ENCODE assay signal across 9 cellular contexts in the genomic region with DNA sequence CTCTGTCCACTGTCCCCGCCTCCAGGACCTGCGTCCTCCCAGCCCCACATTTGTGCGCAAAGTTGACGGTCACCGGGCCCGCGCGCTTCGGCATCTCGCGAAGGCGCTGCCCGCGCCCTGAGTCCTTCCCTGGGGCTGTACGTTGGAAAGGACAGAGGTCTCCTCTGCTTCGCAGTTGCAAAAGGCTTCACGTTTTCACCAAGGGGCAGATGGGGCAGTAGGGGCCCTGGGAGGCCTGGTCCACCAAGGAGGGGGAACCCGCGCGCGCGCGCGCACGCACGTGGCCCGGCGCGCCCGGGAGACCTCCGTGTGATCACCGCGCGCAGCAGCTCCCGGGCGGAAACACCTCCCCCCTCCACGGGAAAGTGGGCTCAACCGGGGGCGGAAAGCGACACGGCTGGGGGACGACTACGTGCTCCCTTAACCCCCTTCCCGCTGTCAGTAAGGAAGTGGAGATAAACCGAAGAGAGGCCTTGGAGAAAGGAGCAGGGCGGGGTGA. TPM values are rescaled to one million over a fixed set of nuclear protein-coding genes. Genes with fewer than 3 reads are reported as not detected.
DNase-seq lines count a peak whose midpoint lies in the region; ATAC-seq, FAIRE-seq and TF ChIP-seq lines count a peak whose summit lies in the region.
"Had no signal": no experiment of that assay in that cellular context is flagged by ENCODE, and none has a peak within 500 bp of the region (broad histone marks: within the 10 kb centered on the region; RNA-seq: fewer than 3 reads in every experiment).

No MANE protein-coding gene starts in this region.

- in situ Hi-C loops in K562 (cut with MboI), result loop anchor here (5.0 kb wide), 1 partner anchor 58 kb away; no protein-coding TSS in a partner anchor

- peaks cover 80% of the 10 kb centered on the region for H3K4me1 ChIP-seq in OCI-LY7 (ENCODE audit: insufficient read depth, low read length, poor library complexity, severe bottlenecking)
- H3K4me1 ChIP-seq in K562 (replicated peaks in 1 of 2; ENCODE audit: control insufficient read depth in 2 of 2, insufficient read depth in 2 of 2, low read length in 2 of 2), result peaks cover 17 to 36% of the 10 kb centered on the region in 2 experiments; a peak in 4 of 5 replicates

- WGBS in K562 (ENCODE audit: insufficient coverage, low coverage, missing lambda C conversion rate), result 81% methylated on average over 10 of the region's 46 CpGs

- peak overlapping the region; percentile 94 for H3K4me2 ChIP-seq in OCI-LY7 (ENCODE audit: low read length)
- no peak overlapping the region for H3K4me2 ChIP-seq in K562 (ENCODE audit: insufficient read depth, low read length)

- H3K9ac ChIP-seq in K562 (ENCODE audit: insufficient read depth in 1 of 2, low read depth in 2 of 2, low read length in 2 of 2), result no peak overlapping the region

- H3K36me3 ChIP-seq in OCI-LY7 (ENCODE audit: insufficient read depth, low read length), result no peaks in the 10 kb centered on the region
- H3K36me3 ChIP-seq in K562 (ENCODE audit: control insufficient read depth, insufficient read depth, low read length), result no peaks in the 10 kb centered on the region

- TF ChIP-seq RAD21 in K562 (CRISPR knock-in tag; conservative IDR thresholded peaks at IDR 0.05 in 1 of 2, IDR thresholded peaks at IDR 0.05 in 1 of 2), result no peak

- peak overlapping the region; percentile 6; the same call in 1 of the 2 replicates for H2AFZ ChIP-seq in OCI-LY7 (ENCODE audit: low read length)
- H2AFZ ChIP-seq in K562 (ENCODE audit: low read depth, low read length), result no peak overlapping the region

- POLR2A ChIA-PET in OCI-LY7 (lab: Charles Lee), result interaction anchor here (0.9 to 5.9 kb wide), 4 partner anchors 45 to 99 kb away, joined by 3 to 201 read pairs (median 6); no protein-coding TSS in a partner anchor
- POLR2A ChIA-PET in K562 (lab: Yijun Ruan, JAX), result no interaction called here

- TF ChIP-seq POLR2A in K562 (conservative IDR thresholded peaks at IDR 0.05), result no peak

- peak overlapping the region; percentile 60 for H3K4me3 ChIP-seq in OCI-LY7 (ENCODE audit: low read depth, low read length, poor library complexity, severe bottlenecking)
- no peak overlapping the region for H3K4me3 ChIP-seq in K562

- no peaks in the 10 kb centered on the region for H3K79me2 ChIP-seq in OCI-LY7 (ENCODE audit: insufficient read depth, low read depth, low read length)
- no peaks in the 10 kb centered on the region for H3K79me2 ChIP-seq in K562 (ENCODE audit: control insufficient read depth, insufficient read depth, low read length)

- no peak for FAIRE-seq in K562 (lab: Jason Lieb, UNC)

- intact Hi-C loops in OCI-LY7 (cut with micrococcal nuclease; ENCODE audit: unreplicated experiment), result loop anchor here (5.0 kb wide), 1 partner anchor 288 kb away; no protein-coding TSS in a partner anchor
- intact Hi-C loops in K562 (cut with micrococcal nuclease), result loop anchor here (5.0 kb wide), 1 partner anchor 168 kb away; the partner anchor contains the start of gene PDE6D

- BruUV-seq in OCI-LY7 (replicated peaks; lab: Mats Ljungman, UMichigan) (TSS peak; percentile 69), K562 (replicated peaks; lab: Mats Ljungman, UMichigan) (no TSS peak)

- no peak for TF ChIP-seq CTCF in OCI-LY7 (conservative IDR thresholded peaks at IDR 0.05; ENCODE audit: low read length)
- TF ChIP-seq CTCF in K562 (IDR thresholded peaks at IDR 0.05 in 2 of 3, conservative IDR thresholded peaks at IDR 0.05 in 1 of 3; ENCODE audit: insufficient read depth in 2 of 3, low read depth in 1 of 3, low read length in 3 of 3), result no peak

- no peaks in the 10 kb centered on the region for H3K9me2 ChIP-seq in OCI-LY7 (ENCODE audit: insufficient read depth, low read length)

- DNase-seq in AG20443 (ENCODE audit: low spot score), result peak; percentile 42
- DNase-seq in OCI-LY7 (ENCODE audit: low spot score), result peak; percentile 73
- no peak for DNase-seq in K562 (ENCODE audit: extremely low read depth in 1 of 4, low spot score in 3 of 4)
- DNase-seq in left lobe of liver (ENCODE audit: low spot score), result no peak
- DNase-seq in stimulated activated CD4-positive, alpha-beta T cell treated with anti-CD3 and anti-CD28 coated beads, Interleukin-4, amount 100 ng/mL, for 4 hours, result peak; percentile 60 to 63

- no peak for TF ChIP-seq EP300 in K562 (IDR thresholded peaks at IDR 0.05; ENCODE audit: low read length)

- H3K27ac ChIP-seq in OCI-LY7 (ENCODE audit: low read depth, low read length, poor library complexity, severe bottlenecking) (peak overlapping the region; percentile 99), K562 (ENCODE audit: extremely low read depth, low read depth, low read length) (no peak overlapping the region)

- CTCF ChIA-PET in OCI-LY7 (lab: Charles Lee; ENCODE audit: unreplicated experiment), result interaction anchor here (1.1 to 8.5 kb wide), 3 partner anchors 60 to 102 kb away, joined by 4 to 136 read pairs (median 4); no protein-coding TSS in a partner anchor
- CTCF ChIA-PET in K562 (lab: Yijun Ruan, JAX; ENCODE audit: low intra/inter-chr PET ratio), result no interaction called here

- no peaks in the 10 kb centered on the region for H4K20me1 ChIP-seq in OCI-LY7 (ENCODE audit: insufficient read depth, low read length)
- H4K20me1 ChIP-seq in K562 (replicated peaks; ENCODE audit: control insufficient read depth, insufficient read depth, low read length), result no peaks in the 10 kb centered on the region

- H3K9me3 ChIP-seq in OCI-LY7 (ENCODE audit: low read length), result no peaks in the 10 kb centered on the region
- H3K9me3 ChIP-seq in K562 (replicated peaks; ENCODE audit: control insufficient read depth, insufficient read depth, low read depth, low read length), result no peaks in the 10 kb centered on the region

- H3K27me3 ChIP-seq in K562 (ENCODE audit: control insufficient read depth in 2 of 2, insufficient read depth in 2 of 2, low read length in 2 of 2), result peaks cover 0 to 4% of the 10 kb centered on the region in 2 experiments; a peak in 1 of 5 replicates

- no peaks in the 10 kb centered on the region for H3K9me1 ChIP-seq in K562 (ENCODE audit: control insufficient read depth, insufficient read depth, low read length)

- ATAC-seq in GM21529 (IDR thresholded peaks at IDR 0.05; ENCODE audit: unreplicated experiment) (peak; percentile 6), K562 (no peak), left lobe of liver (peak; percentile 12), HG02623 (IDR thresholded peaks at IDR 0.05; ENCODE audit: unreplicated experiment) (no peak), HG02610 (IDR thresholded peaks at IDR 0.05; ENCODE audit: unreplicated experiment) (no peak)

TF ChIP-seq in K562, 482 proteins besides CTCF, POLR2A, EP300 and RAD21 (continues in another document):
- TF ChIP-seq SP1 (CRISPR knock-in tag; IDR thresholded peaks at IDR 0.05) (no peak), TGIF2 (CRISPR knock-in tag; IDR thresholded peaks at IDR 0.05) (no peak), ZKSCAN1 (IDR thresholded peaks at IDR 0.05; ENCODE audit: low read depth, low read length) (no peak), ZNF41 (CRISPR knock-in tag; conservative IDR thresholded peaks at IDR 0.05) (no peak), TCFL5 (CRISPR knock-in tag; conservative IDR thresholded peaks at IDR 0.05) (no peak), JUND (IDR thresholded peaks at IDR 0.05; ENCODE audit: borderline replicate concordance, low read depth, low read length) (no peak), JUND (tag; IDR thresholded peaks at IDR 0.05; ENCODE audit: borderline replicate concordance, low read depth, low read length) (no peak), ZSCAN32 (CRISPR knock-in tag; IDR thresholded peaks at IDR 0.05) (no peak), DACH1 (IDR thresholded peaks at IDR 0.05; ENCODE audit: partially characterized antibody) (no peak), BRF1 (IDR thresholded peaks at IDR 0.05; ENCODE audit: borderline replicate concordance, extremely low read depth, insufficient read length) (no peak), CREM (IDR thresholded peaks at IDR 0.05; ENCODE audit: low read depth) (no peak), ZNF586 (CRISPR knock-in tag; conservative IDR thresholded peaks at IDR 0.05) (no peak)
- TF ChIP-seq, protein P1, sequence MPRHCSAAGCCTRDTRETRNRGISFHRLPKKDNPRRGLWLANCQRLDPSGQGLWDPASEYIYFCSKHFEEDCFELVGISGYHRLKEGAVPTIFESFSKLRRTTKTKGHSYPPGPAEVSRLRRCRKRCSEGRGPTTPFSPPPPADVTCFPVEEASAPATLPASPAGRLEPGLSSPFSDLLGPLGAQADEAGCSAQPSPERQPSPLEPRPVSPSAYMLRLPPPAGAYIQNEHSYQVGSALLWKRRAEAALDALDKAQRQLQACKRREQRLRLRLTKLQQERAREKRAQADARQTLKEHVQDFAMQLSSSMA (CRISPR knock-in tag; IDR thresholded peaks at IDR 0.05), result no peak

RNA-seq across cellular contexts. Expression of gene TEX44, which starts 21.9 kb away (rescaled TPM):
- not detected in 2 replicates for total RNA-seq in OCI-LY7 (2014; rRNA removed; shearing (Covaris generic))
- total RNA-seq in OCI-LY7 (2022), result not detected in 2 replicates
- not detected in 2 replicates for total RNA-seq in K562 (2011; cell fraction: chromatin; rRNA removed; ENCODE audit: low replicate concordance)
- not detected in 2 replicates for total RNA-seq in K562 (2011; cell fraction: nucleolus; rRNA removed)
- total RNA-seq in K562 (2011; cell fraction: nucleoplasm; rRNA removed), result not detected in 2 replicates
- not detected in 2 replicates for total RNA-seq in K562 (2014; rRNA removed)
- not detected in 2 replicates for total RNA-seq in K562 (2014; rRNA removed; fragmentation: Illumina TruSeq; extraction: Trizol)
- not detected in 2 replicates for total RNA-seq in K562 (2015; rRNA removed; fragmentation: Illumina TruSeq; extraction: Trizol)
- not detected in 2 replicates for total RNA-seq in K562 (2021)
- polyA plus RNA-seq in K562 (2011; rRNA removed), result not detected in 2 replicates
- polyA plus RNA-seq in K562 (2011; cell fraction: cytosol; rRNA removed), result not detected in 2 replicates
- not detected in 2 replicates for polyA plus RNA-seq in K562 (2011; cell fraction: nucleus; rRNA removed)
- polyA plus RNA-seq in K562 (2012), result not detected in 2 replicates
- polyA plus RNA-seq in K562 (2014; fragmentation: Illumina TruSeq; extraction: Trizol), result not detected in 2 replicates
- polyA plus RNA-seq in K562 (2014; fragmentation: Nextera tagmentation; extraction: Ambion mirVana), result not detected
- polyA plus RNA-seq in K562 (2014; rRNA removed), result not detected in 2 replicates
- not detected in 2 replicates for polyA minus RNA-seq in K562 (2011; rRNA and poly(A)+ RNA removed)
- not detected in 2 replicates for polyA minus RNA-seq in K562 (2011; cell fraction: cytosol; rRNA and poly(A)+ RNA removed)
- polyA minus RNA-seq in K562 (2011; cell fraction: nucleus; rRNA and poly(A)+ RNA removed), result not detected in 2 replicates
- total RNA-seq in left lobe of liver, result not detected
- total RNA-seq: lung microvascular endothelial cell had no signal

Comparison
In these comparisons a context has a peak if more than half of its experiments do, and no peak if none do; other contexts are left out.
1. DNase-seq: peak in AG20443 (single experiment), OCI-LY7 (single experiment) and stimulated activated CD4-positive, alpha-beta T cell treated with anti-CD3 and anti-CD28 coated beads, Interleukin-4, amount 100 ng/mL, for 4 hours (2 of 2); none in K562 (0 of 4) and left lobe of liver (single experiment).
2. ATAC-seq: peak in GM21529 (single experiment) and left lobe of liver (single experiment); none in K562 (single experiment), HG02623 (single experiment) and HG02610 (single experiment).